In the genomic region with DNA sequence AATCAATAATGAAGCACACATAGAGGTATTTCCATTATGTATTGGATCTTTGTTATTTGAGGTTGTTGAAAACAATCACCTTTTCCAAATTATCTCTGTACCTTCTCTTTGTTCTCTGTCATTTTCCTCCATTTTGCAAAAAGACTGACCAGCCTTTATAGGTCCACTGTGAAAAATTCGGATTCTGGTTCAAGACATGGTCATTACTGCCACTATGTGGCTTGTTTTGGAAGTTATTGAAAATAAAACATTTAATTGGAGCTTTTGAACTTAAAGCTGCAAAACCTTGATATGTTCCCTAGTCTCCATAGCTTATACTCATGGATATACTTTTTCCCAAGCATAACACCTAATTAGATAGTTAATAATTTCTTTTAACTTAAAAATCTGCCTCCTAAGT, we compare ENCODE assay signal across 11 cellular contexts.
DNase-seq lines count a peak whose midpoint lies in the region; ATAC-seq, FAIRE-seq and TF ChIP-seq lines count a peak whose summit lies in the region.
"Had no signal": no experiment of that assay in that cellular context is flagged by ENCODE, and none has a peak within 500 bp of the region (broad histone marks: within the 10 kb centered on the region; RNA-seq: fewer than 3 reads in every experiment).

No MANE protein-coding gene starts in this region.

- H3K27me3 ChIP-seq in RWPE2 (ENCODE audit: insufficient read depth, poor library complexity, severe bottlenecking) (no peaks in the 10 kb centered on the region), gastroesophageal sphincter (no peaks in the 10 kb centered on the region)

- TF ChIP-seq CTCF in A549 (IDR thresholded peaks at IDR 0.05) (no peak; the same call in 2 of the 3 replicates), GM12873 (IDR thresholded peaks at IDR 0.05; ENCODE audit: insufficient read depth, low read depth, low read length, missing control alignments) (peak; percentile 11), RWPE2 (IDR thresholded peaks at IDR 0.05; ENCODE audit: poor library complexity, severe bottlenecking) (peak; percentile 58), gastroesophageal sphincter (IDR thresholded peaks at IDR 0.05) (peak; percentile 9 to 51 (median 30))

- no peaks in the 10 kb centered on the region for H3K4me1 ChIP-seq in A549
- no peaks in the 10 kb centered on the region for H3K4me1 ChIP-seq in RWPE2 (ENCODE audit: insufficient read depth, poor library complexity, severe bottlenecking)
- no peaks in the 10 kb centered on the region for H3K4me1 ChIP-seq in gastroesophageal sphincter
- H3K4me1 ChIP-seq: left ventricle myocardium inferior had no signal

- peak; percentile 31 to 47; a peak in 4 of 5 replicates for TF ChIP-seq RAD21 in A549 (conservative IDR thresholded peaks at IDR 0.05 in 1 of 2, IDR thresholded peaks at IDR 0.05 in 1 of 2)

- 0% methylated on average over 1 of the region's 1 CpG for WGBS in A549 (ENCODE audit: missing lambda C conversion rate)
- 19 to 22% methylated on average over 1 of the region's 1 CpG for WGBS in gastroesophageal sphincter (ENCODE audit: low coverage in 1 of 2), 2 donors

- POLR2A ChIA-PET in A549 (lab: Yijun Ruan, JAX), result no interaction called here

- no peaks in the 10 kb centered on the region for H3K36me3 ChIP-seq in RWPE2 (ENCODE audit: low read depth)
- H3K36me3 ChIP-seq in gastroesophageal sphincter, result no peaks in the 10 kb centered on the region
- H3K36me3 ChIP-seq: left ventricle myocardium inferior had no signal

- no peak for ATAC-seq in A549
- no peak for ATAC-seq in RWPE2 (ENCODE audit: low read depth)
- no peak for ATAC-seq in gastroesophageal sphincter
- no peak for ATAC-seq in GM21526 (IDR thresholded peaks at IDR 0.05; ENCODE audit: low FRiP score, unreplicated experiment)
- ATAC-seq in HG03139 (IDR thresholded peaks at IDR 0.05; ENCODE audit: unreplicated experiment), result no peak
- no peak for ATAC-seq in GM21447 (IDR thresholded peaks at IDR 0.05; ENCODE audit: unreplicated experiment)
- ATAC-seq: HCT116 had no signal

- H3K4me3 ChIP-seq in A549 (no peak overlapping the region), RWPE2 (ENCODE audit: severe bottlenecking) (no peak overlapping the region), gastroesophageal sphincter (no peak overlapping the region)
- H3K4me3 ChIP-seq: left ventricle myocardium inferior had no signal

- FAIRE-seq in A549 (lab: Jason Lieb, UNC), result no peak

- CTCF ChIA-PET in A549 (lab: Yijun Ruan, JAX), result no interaction called here

- TF ChIP-seq POLR2A in A549 (IDR thresholded peaks at IDR 0.05; ENCODE audit: low read length), result no peak
- TF ChIP-seq POLR2A in gastroesophageal sphincter (IDR thresholded peaks at IDR 0.05), result no peak

- DNase-seq in A549 (ENCODE audit: low read depth in 1 of 2, low spot score in 1 of 2) (peak in 1 of 2 experiments; percentile 7), RWPE2 (ENCODE audit: low spot score) (no peak), nucleus accumbens (lab: John Stamatoyannopoulos, UW) (no peak)
- DNase-seq: amniotic stem cell, left ventricle myocardium inferior had no signal

- H3K27ac ChIP-seq in A549 (no peak overlapping the region), RWPE2 (ENCODE audit: poor library complexity, severe bottlenecking) (no peak overlapping the region), gastroesophageal sphincter (no peak overlapping the region)
- H3K27ac ChIP-seq: left ventricle myocardium inferior had no signal

- TF ChIP-seq EP300 in A549 (IDR thresholded peaks at IDR 0.05), result no peak
- TF ChIP-seq EP300 in gastroesophageal sphincter (IDR thresholded peaks at IDR 0.05), result no peak

- H3K4me2 ChIP-seq in A549, result no peak overlapping the region

- no peaks in the 10 kb centered on the region for H3K9me3 ChIP-seq in A549
- H3K9me3 ChIP-seq in RWPE2 (ENCODE audit: severe bottlenecking), result no peaks in the 10 kb centered on the region
- no peaks in the 10 kb centered on the region for H3K9me3 ChIP-seq in gastroesophageal sphincter
- H3K9me3 ChIP-seq: left ventricle myocardium inferior had no signal

TF ChIP-seq in A549, 52 proteins besides CTCF, POLR2A, EP300 and RAD21:
- TF ChIP-seq CBX8 (IDR thresholded peaks at IDR 0.05) (no peak), CBX2 (IDR thresholded peaks at IDR 0.05; ENCODE audit: borderline replicate concordance, low read depth) (no peak), HOXA7 (CRISPR knock-in tag; IDR thresholded peaks at IDR 0.05) (no peak), NPAS2 (CRISPR knock-in tag; IDR thresholded peaks at IDR 0.05; ENCODE audit: borderline replicate concordance) (no peak), RCOR1 (IDR thresholded peaks at IDR 0.05; ENCODE audit: low read depth, low read length) (no peak)
- TF ChIP-seq, protein P1, sequence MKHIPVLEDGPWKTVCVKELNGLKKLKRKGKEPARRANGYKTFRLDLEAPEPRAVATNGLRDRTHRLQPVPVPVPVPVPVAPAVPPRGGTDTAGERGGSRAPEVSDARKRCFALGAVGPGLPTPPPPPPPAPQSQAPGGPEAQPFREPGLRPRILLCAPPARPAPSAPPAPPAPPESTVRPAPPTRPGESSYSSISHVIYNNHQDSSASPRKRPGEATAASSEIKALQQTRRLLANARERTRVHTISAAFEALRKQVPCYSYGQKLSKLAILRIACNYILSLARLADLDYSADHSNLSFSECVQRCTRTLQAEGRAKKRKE (CRISPR knock-in tag; IDR thresholded peaks at IDR 0.05; ENCODE audit: low read depth), result no peak
- TF ChIP-seq, protein P2, sequence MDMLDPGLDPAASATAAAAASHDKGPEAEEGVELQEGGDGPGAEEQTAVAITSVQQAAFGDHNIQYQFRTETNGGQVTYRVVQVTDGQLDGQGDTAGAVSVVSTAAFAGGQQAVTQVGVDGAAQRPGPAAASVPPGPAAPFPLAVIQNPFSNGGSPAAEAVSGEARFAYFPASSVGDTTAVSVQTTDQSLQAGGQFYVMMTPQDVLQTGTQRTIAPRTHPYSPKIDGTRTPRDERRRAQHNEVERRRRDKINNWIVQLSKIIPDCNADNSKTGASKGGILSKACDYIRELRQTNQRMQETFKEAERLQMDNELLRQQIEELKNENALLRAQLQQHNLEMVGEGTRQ (IDR thresholded peaks at IDR 0.05), result no peak
- TF ChIP-seq, protein P3, sequence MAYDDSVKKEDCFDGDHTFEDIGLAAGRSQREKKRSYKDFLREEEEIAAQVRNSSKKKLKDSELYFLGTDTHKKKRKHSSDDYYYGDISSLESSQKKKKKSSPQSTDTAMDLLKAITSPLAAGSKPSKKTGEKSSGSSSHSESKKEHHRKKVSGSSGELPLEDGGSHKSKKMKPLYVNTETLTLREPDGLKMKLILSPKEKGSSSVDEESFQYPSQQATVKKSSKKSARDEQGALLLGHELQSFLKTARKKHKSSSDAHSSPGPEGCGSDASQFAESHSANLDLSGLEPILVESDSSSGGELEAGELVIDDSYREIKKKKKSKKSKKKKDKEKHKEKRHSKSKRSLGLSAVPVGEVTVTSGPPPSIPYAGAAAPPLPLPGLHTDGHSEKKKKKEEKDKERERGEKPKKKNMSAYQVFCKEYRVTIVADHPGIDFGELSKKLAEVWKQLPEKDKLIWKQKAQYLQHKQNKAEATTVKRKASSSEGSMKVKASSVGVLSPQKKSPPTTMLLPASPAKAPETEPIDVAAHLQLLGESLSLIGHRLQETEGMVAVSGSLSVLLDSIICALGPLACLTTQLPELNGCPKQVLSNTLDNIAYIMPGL (CRISPR knock-in tag; IDR thresholded peaks at IDR 0.05; ENCODE audit: borderline replicate concordance), result no peak
- TF ChIP-seq, protein P4, sequence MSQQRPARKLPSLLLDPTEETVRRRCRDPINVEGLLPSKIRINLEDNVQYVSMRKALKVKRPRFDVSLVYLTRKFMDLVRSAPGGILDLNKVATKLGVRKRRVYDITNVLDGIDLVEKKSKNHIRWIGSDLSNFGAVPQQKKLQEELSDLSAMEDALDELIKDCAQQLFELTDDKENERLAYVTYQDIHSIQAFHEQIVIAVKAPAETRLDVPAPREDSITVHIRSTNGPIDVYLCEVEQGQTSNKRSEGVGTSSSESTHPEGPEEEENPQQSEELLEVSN (IDR thresholded peaks at IDR 0.05; ENCODE audit: borderline replicate concordance, low read depth), result no peak
